2 cellular contexts compared by ENCODE assay signal in genomic region chr20:23143986-23144695, GRCh38.
TF ChIP-seq lines count a peak whose summit lies in the region.

No MANE protein-coding gene starts in this region.

TF ChIP-seq in IMR-90, 13 proteins besides CTCF, POLR2A, EP300 and RAD21:
- TF ChIP-seq ELK1 (IDR thresholded peaks at IDR 0.05; ENCODE audit: borderline replicate concordance, low read depth, low read length), result no peak
- no peak for TF ChIP-seq NFE2L2 (IDR thresholded peaks at IDR 0.05; ENCODE audit: low read depth, low read length)
- TF ChIP-seq CHD1 (IDR thresholded peaks at IDR 0.05; ENCODE audit: low read depth, low read length), result no peak
- TF ChIP-seq RFX5 (IDR thresholded peaks at IDR 0.05; ENCODE audit: low read depth, low read length), result no peak
- TF ChIP-seq MAFK (IDR thresholded peaks at IDR 0.05; ENCODE audit: low read depth, low read length), result no peak
- TF ChIP-seq CEBPB (IDR thresholded peaks at IDR 0.05; ENCODE audit: low read depth, low read length), result no peak
- TF ChIP-seq RCOR1 (IDR thresholded peaks at IDR 0.05; ENCODE audit: insufficient replicate concordance, low read length), result no peak
- TF ChIP-seq BHLHE40 (IDR thresholded peaks at IDR 0.05; ENCODE audit: low read depth, low read length), result no peak
- TF ChIP-seq SMC3 (IDR thresholded peaks at IDR 0.05; ENCODE audit: low read depth, low read length), result no peak
- TF ChIP-seq MAZ (IDR thresholded peaks at IDR 0.05; ENCODE audit: borderline replicate concordance, low read depth, low read length), result no peak
- no peak for TF ChIP-seq MXI1 (IDR thresholded peaks at IDR 0.05; ENCODE audit: borderline replicate concordance, low read depth, low read length)
- TF ChIP-seq USF2 (IDR thresholded peaks at IDR 0.05; ENCODE audit: low read depth, low read length), result no peak
- TF ChIP-seq FOS (IDR thresholded peaks at IDR 0.05; ENCODE audit: low read depth, low read length), result no peak

TF ChIP-seq in endothelial cell of umbilical vein, 7 proteins besides CTCF, POLR2A, EP300 and RAD21:
- TF ChIP-seq GATA2 (IDR thresholded peaks at IDR 0.05; ENCODE audit: insufficient read depth, insufficient read length, low read depth, low read length), result no peak
- TF ChIP-seq POLR2AphosphoS5 (IDR thresholded peaks at IDR 0.05; ENCODE audit: insufficient read depth, low read depth, low read length), result no peak
- no peak for TF ChIP-seq FOS (IDR thresholded peaks at IDR 0.05; ENCODE audit: borderline replicate concordance, insufficient read depth, low read length)
- TF ChIP-seq MYC (IDR thresholded peaks at IDR 0.05; ENCODE audit: low read depth, low read length), result no peak
- TF ChIP-seq MAX (IDR thresholded peaks at IDR 0.05; ENCODE audit: insufficient read depth, insufficient read length), result no peak
- TF ChIP-seq JUN (IDR thresholded peaks at IDR 0.05; ENCODE audit: borderline replicate concordance, insufficient read depth, insufficient read length, low read depth), result no peak
- TF ChIP-seq EZH2 (IDR thresholded peaks at IDR 0.05; ENCODE audit: borderline replicate concordance, low read depth, low read length, severe bottlenecking), result no peak
